8 cellular contexts compared by ENCODE assay signal in genomic region chr14:22071001-22071400, GRCh38.
DNase-seq lines count a peak whose midpoint lies in the region; ATAC-seq and TF ChIP-seq lines count a peak whose summit lies in the region.

No MANE protein-coding gene starts in this region.

- H3K36me3 ChIP-seq in breast epithelium = no peaks in the 10 kb centered on the region

- peaks cover 37% of the 10 kb centered on the region for H3K4me1 Mint-ChIP-seq in activated T-cell treated with anti-CD3 and anti-CD28 coated beads, Interleukin-2, amount 50 U/mL, for 4 hours (ENCODE audit: low read depth)

- H3K9me3 ChIP-seq in breast epithelium = peaks cover 0 to 12% of the 10 kb centered on the region in 2 donors

- ATAC-seq in GM19468 (IDR thresholded peaks at IDR 0.05; ENCODE audit: extremely low read depth, unreplicated experiment) = peak; percentile 61
- ATAC-seq in HG03469 (IDR thresholded peaks at IDR 0.05; ENCODE audit: unreplicated experiment) = peak; percentile 93
- ATAC-seq in activated T-cell treated with anti-CD3 and anti-CD28 coated beads, Interleukin-2, amount 50 U/mL, for 4 hours = peak; percentile 39 to 59

- H3K4me1 ChIP-seq in breast epithelium = no peaks in the 10 kb centered on the region

- TF ChIP-seq POLR2A in breast epithelium (IDR thresholded peaks at IDR 0.05) = no peak

- intact Hi-C loops in breast epithelium (cut with DNase I; ENCODE audit: low total_unique reads) = no loop called here

- H3K4me3 ChIP-seq in breast epithelium = no peak overlapping the region

- no peak overlapping the region for H3K27ac ChIP-seq in breast epithelium

- peak; percentile 89 for DNase-seq in GDM1 (lab: John Stamatoyannopoulos, UW)
- DNase-seq in activated T-cell treated with anti-CD3 and anti-CD28 coated beads, Interleukin-2, amount 50 U/mL, for 4 hours = peak; percentile 14
- DNase-seq in midbrain (lab: John Stamatoyannopoulos, UW) = no peak
- no peak for DNase-seq in OCI-M1 (lab: John Stamatoyannopoulos, UW)
- no peak for DNase-seq in NCI-H1048 (lab: John Stamatoyannopoulos, UW)
- DNase-seq in breast epithelium (ENCODE audit: low spot score in 2 of 2) = no peak

- no peaks in the 10 kb centered on the region for H3K36me3 Mint-ChIP-seq in activated T-cell treated with anti-CD3 and anti-CD28 coated beads, Interleukin-2, amount 50 U/mL, for 4 hours (ENCODE audit: insufficient read depth)

- H3K4me3 Mint-ChIP-seq in activated T-cell treated with anti-CD3 and anti-CD28 coated beads, Interleukin-2, amount 50 U/mL, for 4 hours = peak overlapping the region; percentile 83

- no peaks in the 10 kb centered on the region for H3K9me3 Mint-ChIP-seq in activated T-cell treated with anti-CD3 and anti-CD28 coated beads, Interleukin-2, amount 50 U/mL, for 4 hours

- no peaks in the 10 kb centered on the region for H3K27me3 Mint-ChIP-seq in activated T-cell treated with anti-CD3 and anti-CD28 coated beads, Interleukin-2, amount 50 U/mL, for 4 hours (ENCODE audit: low read depth)

- no peaks in the 10 kb centered on the region for H3K27me3 ChIP-seq in breast epithelium

- no peak for TF ChIP-seq CTCF in breast epithelium (IDR thresholded peaks at IDR 0.05)

Comparison
In these comparisons a context has a peak if more than half of its experiments do, and no peak if none do; other contexts are left out.
1. DNase-seq: peak in GDM1 (single experiment) and activated T-cell treated with anti-CD3 and anti-CD28 coated beads, Interleukin-2, amount 50 U/mL, for 4 hours (single experiment); none in midbrain (single experiment), OCI-M1 (single experiment), NCI-H1048 (single experiment) and breast epithelium (0 of 2).
2. Peak in every context shown above with its lines, with median percentiles within 50 percentile points of each other: ATAC-seq.